Comparison of ENCODE assay signal across 11 cellular contexts in genomic region chr11:18312663-18313420, GRCh38. TPM values are rescaled to one million over a fixed set of nuclear protein-coding genes. Genes with fewer than 3 reads are reported as not detected.
DNase-seq lines count a peak whose midpoint lies in the region; ATAC-seq and TF ChIP-seq lines count a peak whose summit lies in the region.
"Had no signal": no experiment of that assay in that cellular context is flagged by ENCODE, and none has a peak within 500 bp of the region (broad histone marks: within the 10 kb centered on the region; RNA-seq: fewer than 3 reads in every experiment).

No MANE protein-coding gene starts in this region.

- no peaks in the 10 kb centered on the region for H3K27me3 Mint-ChIP-seq in activated CD4-positive, alpha-beta T cell treated with anti-CD3 and anti-CD28 coated beads for 36 hours

- H3K4me3 Mint-ChIP-seq in activated CD4-positive, alpha-beta T cell treated with anti-CD3 and anti-CD28 coated beads for 36 hours, result no peak overlapping the region
- H3K4me3 Mint-ChIP-seq: H9 had no signal

- H3K4me3 ChIP-seq in adrenal gland, result no peak overlapping the region
- H3K4me3 ChIP-seq in thoracic aorta, result peak overlapping the region; percentile 50

- intact Hi-C loops in activated CD4-positive, alpha-beta T cell treated with anti-CD3 and anti-CD28 coated beads for 36 hours (cut with DNase I, micrococcal nuclease), result no loop called here
- intact Hi-C loops in adrenal gland (cut with DNase I), result no loop called here

- 34 to 46% (median 43%) methylated on average over 2 of the region's 2 CpGs for WGBS in adrenal gland, 4 donors

- no peak overlapping the region for H3K27ac Mint-ChIP-seq in activated CD4-positive, alpha-beta T cell treated with anti-CD3 and anti-CD28 coated beads for 36 hours

- H3K9me3 ChIP-seq in adrenal gland (replicated peaks in 1 of 3) (no peaks in the 10 kb centered on the region), thoracic aorta (no peaks in the 10 kb centered on the region)

- POLR2A ChIA-PET in activated CD4-positive, alpha-beta T cell treated with anti-CD3 and anti-CD28 coated beads for 36 hours (lab: Charles Lee), result no interaction called here

- ATAC-seq in activated CD4-positive, alpha-beta T cell treated with anti-CD3 and anti-CD28 coated beads for 36 hours, result peak; percentile 49
- peak; percentile 44 for ATAC-seq in thoracic aorta (ENCODE audit: insufficient number of reproducible peaks, low FRiP score, low read depth)
- no peak for ATAC-seq in GM18505 (IDR thresholded peaks at IDR 0.05; ENCODE audit: unreplicated experiment)

- peaks cover 9% of the 10 kb centered on the region for H3K4me1 Mint-ChIP-seq in activated CD4-positive, alpha-beta T cell treated with anti-CD3 and anti-CD28 coated beads for 36 hours

- TF ChIP-seq POLR2A in adrenal gland (IDR thresholded peaks at IDR 0.05), result no peak
- no peak for TF ChIP-seq POLR2A in GM18505 (IDR thresholded peaks at IDR 0.05; ENCODE audit: borderline replicate concordance, extremely low read depth, insufficient read depth, insufficient read length)

- H3K9me3 Mint-ChIP-seq in activated CD4-positive, alpha-beta T cell treated with anti-CD3 and anti-CD28 coated beads for 36 hours (ENCODE audit: low read depth), result no peaks in the 10 kb centered on the region
- H3K9me3 Mint-ChIP-seq: H9 had no signal

- H3K4me1 ChIP-seq in adrenal gland (replicated peaks in 1 of 2) (peaks cover 31 to 43% of the 10 kb centered on the region in 2 donors), thoracic aorta (ENCODE audit: control insufficient read depth in 1 of 2, low read depth in 2 of 2) (peaks cover 44 to 45% of the 10 kb centered on the region in 2 donors)

- H3K36me3 Mint-ChIP-seq in activated CD4-positive, alpha-beta T cell treated with anti-CD3 and anti-CD28 coated beads for 36 hours (ENCODE audit: low read depth), result peaks cover 34% of the 10 kb centered on the region

- peak; percentile 17 for DNase-seq in activated CD4-positive, alpha-beta T cell treated with anti-CD3 and anti-CD28 coated beads for 36 hours
- no peak for DNase-seq in activated CD4-positive, alpha-beta T cell treated with anti-CD3 and anti-CD28 coated beads for 48 hours
- DNase-seq in adrenal gland (no peak), foreskin melanocyte (peak; percentile 89), thoracic aorta (ENCODE audit: low spot score) (no peak), NCI-H1048 (lab: John Stamatoyannopoulos, UW) (no peak), medulla oblongata (ENCODE audit: extremely low spot score) (no peak)
- DNase-seq: effector CD4-positive, alpha-beta T cell; H9; NCI-H82 had no signal

- CTCF ChIA-PET in activated CD4-positive, alpha-beta T cell treated with anti-CD3 and anti-CD28 coated beads for 36 hours (lab: Charles Lee), result interaction anchor here (0.6 to 1.1 kb wide), 4 partner anchors 13 to 215 kb away, joined by 3 read pairs; no protein-coding TSS in a partner anchor

- H3K36me3 ChIP-seq in adrenal gland (replicated peaks in 1 of 2) (peaks cover 0 to 21% of the 10 kb centered on the region in 2 donors), thoracic aorta (peaks cover 9% of the 10 kb centered on the region)

- H3K27ac ChIP-seq in adrenal gland, result peak overlapping the region; percentile 1 to 87 (median 76)
- H3K27ac ChIP-seq in thoracic aorta, result peak overlapping the region; percentile 87 to 90

- TF ChIP-seq CTCF in adrenal gland (IDR thresholded peaks at IDR 0.05) (no peak), thoracic aorta (IDR thresholded peaks at IDR 0.05) (no peak)

- H3K27me3 ChIP-seq in adrenal gland (no peaks in the 10 kb centered on the region), thoracic aorta (replicated peaks; ENCODE audit: insufficient read depth) (no peaks in the 10 kb centered on the region)

RNA-seq across cellular contexts. Expression of gene HPS5, which starts 9.1 kb away (rescaled TPM):
- total RNA-seq in activated CD4-positive, alpha-beta T cell treated with anti-CD3 and anti-CD28 coated beads for 36 hours, result 10 to 100 TPM; 14.3 to 16.1 TPM
- total RNA-seq in adrenal gland, result 10 to 100 TPM; 12.1 to 49.3 (median 23.2) TPM
- 10 to 100 TPM; 10.5 to 20.2 (median 11.3) TPM for polyA plus RNA-seq in adrenal gland
- 100 to 1,000 TPM in 1 of 2 donors, 10 to 100 TPM in 1; 42.9 to 139 TPM for total RNA-seq in thoracic aorta

RNA-seq across cellular contexts. Expression of gene GTF2H1, which starts 9.5 kb away (rescaled TPM):
- 10 to 100 TPM; 48.2 to 57.9 TPM for total RNA-seq in activated CD4-positive, alpha-beta T cell treated with anti-CD3 and anti-CD28 coated beads for 36 hours
- 10 to 100 TPM; 34.5 to 86.4 (median 44.4) TPM for total RNA-seq in adrenal gland
- 10 to 100 TPM; 18.0 to 49.8 (median 24.7) TPM for polyA plus RNA-seq in adrenal gland
- total RNA-seq in thoracic aorta, result 10 to 100 TPM; 32.9 to 58.1 TPM

RNA-seq across cellular contexts. Expression of gene SAA1, which starts 46.8 kb away (rescaled TPM):
- not detected for total RNA-seq in activated CD4-positive, alpha-beta T cell treated with anti-CD3 and anti-CD28 coated beads for 36 hours
- 10 to 100 TPM in 5 of 8 donors, 1 to 10 TPM in 3; 1.8 to 38.1 (median 15.2) TPM for total RNA-seq in adrenal gland
- polyA plus RNA-seq in adrenal gland, result 1,000 to 10,000 TPM in 1 of 3 donors, 10 to 100 TPM in 2; 20.0 to 1,277 (median 91.0) TPM
- 10 to 100 TPM in 1 of 2 donors, 1 to 10 TPM in 1; 6.5 to 18.9 TPM for total RNA-seq in thoracic aorta
- total RNA-seq: H9 had no signal

Comparison
In these comparisons a context has a peak if more than half of its experiments do, and no peak if none do; other contexts are left out.
1. DNase-seq: peak in activated CD4-positive, alpha-beta T cell treated with anti-CD3 and anti-CD28 coated beads for 36 hours (single experiment) and foreskin melanocyte (single experiment); none in activated CD4-positive, alpha-beta T cell treated with anti-CD3 and anti-CD28 coated beads for 48 hours (single experiment), adrenal gland (0 of 7), thoracic aorta (single experiment), NCI-H1048 (single experiment) and medulla oblongata (single experiment).